ENCODE assay signal across 8 cellular contexts in the genomic region with DNA sequence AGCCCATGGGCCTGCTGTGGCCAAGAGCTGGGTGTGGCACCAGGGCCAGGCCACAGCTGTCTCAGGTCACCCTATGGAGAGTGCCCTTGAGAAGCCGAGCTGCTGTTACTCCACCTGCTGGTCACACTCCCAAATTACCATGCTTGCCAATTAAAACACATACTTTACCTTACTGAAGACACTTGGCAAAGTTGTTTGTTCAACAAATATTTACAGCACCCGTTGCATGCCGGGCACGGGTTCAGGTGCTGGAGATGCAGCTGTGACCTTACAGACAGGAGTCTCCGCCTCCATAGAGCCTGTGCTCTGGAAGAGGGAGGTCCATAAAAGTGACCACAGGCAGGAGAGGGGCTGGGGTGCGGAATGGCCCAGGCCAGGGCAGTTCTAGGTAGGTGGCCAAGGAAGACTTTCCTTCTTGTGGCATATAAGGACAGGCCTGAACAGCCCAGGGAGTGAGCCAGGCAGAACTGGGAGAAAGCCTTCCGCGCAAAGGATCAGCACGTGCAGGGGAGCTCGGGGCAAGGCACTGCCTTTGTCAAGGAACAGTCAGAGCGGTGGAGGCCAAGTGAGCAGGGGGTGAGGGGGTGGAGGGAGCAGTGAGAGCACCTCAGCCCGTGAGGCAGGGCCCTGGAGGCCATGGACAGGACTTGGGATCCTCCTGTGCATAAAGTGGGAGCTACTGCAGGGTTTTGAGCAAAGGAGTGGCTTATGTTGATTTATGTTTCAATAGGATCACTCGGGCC.
DNase-seq lines count a peak whose midpoint lies in the region; TF ChIP-seq lines count a peak whose summit lies in the region.

No MANE protein-coding gene starts in this region.

- H3K36me3 ChIP-seq in SU-DHL-6 (ENCODE audit: low read length) (no peaks in the 10 kb centered on the region), brain microvascular endothelial cell (replicated peaks) (peaks cover 35% of the 10 kb centered on the region)

- in situ Hi-C loops in brain microvascular endothelial cell (cut with HindIII; ENCODE audit: low pct_ligation_motif_present, low sequenced_read_pairs): no loop called here

- no peaks in the 10 kb centered on the region for H3K9me3 ChIP-seq in SU-DHL-6 (ENCODE audit: insufficient read depth, low read length)

- H3K27ac ChIP-seq in 22Rv1 (peak overlapping the region; percentile 44), SU-DHL-6 (ENCODE audit: low read depth, low read length) (no peak overlapping the region), brain microvascular endothelial cell (no peak overlapping the region)

- H3K9ac ChIP-seq in SU-DHL-6 (ENCODE audit: low read length): no peak overlapping the region

- no peaks in the 10 kb centered on the region for H4K20me1 ChIP-seq in SU-DHL-6 (ENCODE audit: low read depth, low read length)

- no peaks in the 10 kb centered on the region for H3F3A ChIP-seq in SU-DHL-6 (ENCODE audit: insufficient read depth)

- H3K4me3 ChIP-seq in LNCaP clone FGC (ENCODE audit: low read depth, low read length) (no peak overlapping the region), SU-DHL-6 (ENCODE audit: insufficient read depth, low read length, poor library complexity, severe bottlenecking) (no peak overlapping the region), brain microvascular endothelial cell (ENCODE audit: low read depth, low read length) (no peak overlapping the region)

- no peaks in the 10 kb centered on the region for H3K9me2 ChIP-seq in SU-DHL-6 (replicated peaks; ENCODE audit: insufficient read depth, low read length)

- no peak overlapping the region for H2AFZ ChIP-seq in SU-DHL-6 (ENCODE audit: low read depth, low read length, severe bottlenecking)

- TF ChIP-seq CTCF in 22Rv1 (IDR thresholded peaks at IDR 0.05) (peak; percentile 93), GM12872 (IDR thresholded peaks at IDR 0.05; ENCODE audit: insufficient read depth, low read depth, low read length) (peak; percentile 83), LNCaP clone FGC (IDR thresholded peaks at IDR 0.05; ENCODE audit: control insufficient read depth, extremely low read depth, insufficient read depth) (peak; percentile 80), SU-DHL-6 (IDR thresholded peaks at IDR 0.05; ENCODE audit: insufficient read depth, low read length, poor library complexity, severe bottlenecking) (peak; percentile 54), brain microvascular endothelial cell (IDR thresholded peaks at IDR 0.05; ENCODE audit: low read depth, low read length, missing control alignments) (peak; percentile 79)

- H3K27me3 ChIP-seq in SU-DHL-6 (ENCODE audit: low read length): no peaks in the 10 kb centered on the region
- no peaks in the 10 kb centered on the region for H3K27me3 ChIP-seq in brain microvascular endothelial cell (replicated peaks)

- no peaks in the 10 kb centered on the region for H3K79me2 ChIP-seq in SU-DHL-6 (ENCODE audit: insufficient read depth, low read length)

- DNase-seq in LNCaP clone FGC (ENCODE audit: low read depth) (peak; percentile 95), brain microvascular endothelial cell (peak; percentile 57), islet precursor cell (peak; percentile 73), NCI-H2107 treated with DMSO at 0.1 percent for 48 hours (lab: John Stamatoyannopoulos, UW; ENCODE audit: unreplicated experiment) (no peak)
- peak; percentile 26 for DNase-seq in stimulated activated CD4-positive, alpha-beta T cell treated with anti-CD3 and anti-CD28 coated beads, Interleukin-4, amount 100 ng/mL, for 1 hour

- H3K4me2 ChIP-seq in SU-DHL-6 (ENCODE audit: low read depth, low read length, poor library complexity, severe bottlenecking): no peak overlapping the region
